Comparison of ENCODE assay signal across 12 cellular contexts in the genomic region with DNA sequence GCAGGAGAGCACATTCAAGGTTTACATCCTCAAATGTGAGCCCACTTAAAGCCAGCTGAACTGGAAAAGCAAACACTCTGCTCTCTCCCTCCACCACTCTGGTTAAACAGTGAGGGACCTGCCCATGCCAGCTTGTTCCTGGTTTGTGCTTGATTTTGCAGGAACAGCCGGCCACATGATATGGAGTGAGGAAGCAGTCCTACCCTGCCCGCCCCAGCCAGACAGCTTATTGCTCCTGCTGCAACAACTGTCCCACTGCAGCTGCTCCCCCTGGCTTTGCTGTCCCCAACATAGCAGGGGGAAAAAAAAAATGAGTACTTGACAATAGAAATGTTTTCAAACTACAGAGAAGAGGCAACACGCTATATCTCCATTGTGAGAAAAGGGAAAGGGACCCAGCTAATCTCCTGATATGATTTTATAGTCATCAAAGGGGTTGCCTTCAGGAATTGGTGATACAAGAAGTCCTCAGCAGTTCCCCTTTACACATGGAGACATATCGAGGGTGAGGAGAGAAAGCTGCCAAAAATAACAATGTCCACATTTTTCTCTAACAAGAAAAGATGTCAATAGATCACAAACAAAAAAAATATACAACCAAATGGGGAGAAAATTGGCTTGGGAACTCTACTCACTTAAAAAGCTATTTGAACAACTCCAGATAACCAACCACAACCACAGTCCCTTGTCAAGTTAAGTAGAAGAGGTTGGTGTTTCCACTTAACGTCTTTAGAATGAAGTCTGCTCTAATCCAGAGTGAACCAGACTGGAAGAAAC. TPM values are rescaled to one million over a fixed set of nuclear protein-coding genes. Genes with fewer than 3 reads are reported as not detected.
A peak's percentile ranks its signal among the peaks of the same experiment; 100 is the strongest.
DNase-seq lines count a peak whose midpoint lies in the region; TF ChIP-seq lines count a peak whose summit lies in the region.
"Had no signal": no experiment of that assay in that cellular context is flagged by ENCODE, and none has a peak within 500 bp of the region (broad histone marks: within the 10 kb centered on the region; RNA-seq: fewer than 3 reads in every experiment).

No MANE protein-coding gene starts in this region.

- H3K36me3 Mint-ChIP-seq in neural progenitor cell, result peaks cover 5% of the 10 kb centered on the region

- intact Hi-C loops in ascending aorta (cut with DNase I), result no loop called here

- H3K4me2 ChIP-seq in skeletal muscle satellite cell (ENCODE audit: low read length) (peak overlapping the region; percentile 88), neural progenitor cell (no peak overlapping the region)

- H3K4me1 Mint-ChIP-seq in neural progenitor cell, result peaks cover 46% of the 10 kb centered on the region

- H3K27ac Mint-ChIP-seq in neural progenitor cell, result no peak overlapping the region
- H3K27ac Mint-ChIP-seq: memory B cell; stimulated activated naive CD8-positive, alpha-beta T cell treated with anti-CD3 and anti-CD28 coated beads, Interleukin-15, Interleukin-2, amounts not matched to agents 100 ng/mL and 50 ng/mL, for 24 hours had no signal

- H3F3A ChIP-seq in neural progenitor cell (ENCODE audit: low read depth), result peaks cover 16% of the 10 kb centered on the region

- H3K9me3 Mint-ChIP-seq in neural progenitor cell, result peaks cover 3% of the 10 kb centered on the region
- H3K9me3 Mint-ChIP-seq: memory B cell; stimulated activated naive CD8-positive, alpha-beta T cell treated with anti-CD3 and anti-CD28 coated beads, Interleukin-15, Interleukin-2, amounts not matched to agents 100 ng/mL and 50 ng/mL, for 24 hours had no signal

- no peak overlapping the region for H2AFZ ChIP-seq in neural progenitor cell (replicated peaks)

- peaks cover 89% of the 10 kb centered on the region for H3K79me2 ChIP-seq in neural progenitor cell (ENCODE audit: low read depth)

- DNase-seq in HT-29 (ENCODE audit: low spot score), result peak; percentile 60
- DNase-seq in NCI-H748 treated with DMSO at 0.1 percent for 48 hours (lab: John Stamatoyannopoulos, UW), result peak; percentile 77
- peak; percentile 41 for DNase-seq in fibroblast of peridontal ligament (ENCODE audit: extremely low read depth)
- no peak for DNase-seq in stimulated activated CD4-positive, alpha-beta T cell treated with anti-CD3 and anti-CD28 coated beads, Interleukin-1b, Interleukin-23, amount 100 ng/mL, for 48 hours
- no peak for DNase-seq in neural progenitor cell (ENCODE audit: low spot score)
- DNase-seq in ascending aorta (ENCODE audit: low spot score in 2 of 2), result no peak
- no peak for DNase-seq in activated CD4-positive, alpha-beta T cell treated with anti-CD3 and anti-CD28 coated beads for 4 hours
- DNase-seq: adrenal gland, foreskin keratinocyte had no signal

- H3K36me3 ChIP-seq in skeletal muscle satellite cell (ENCODE audit: insufficient read depth, low read length) (peaks cover 5% of the 10 kb centered on the region), neural progenitor cell (no peaks in the 10 kb centered on the region), ascending aorta (no peaks in the 10 kb centered on the region)
- H3K36me3 ChIP-seq: adrenal gland had no signal

- peak overlapping the region; percentile 40 for H3K4me3 ChIP-seq in skeletal muscle satellite cell (ENCODE audit: low read length)
- no peak overlapping the region for H3K4me3 ChIP-seq in neural progenitor cell
- H3K4me3 ChIP-seq in ascending aorta, result no peak overlapping the region
- H3K4me3 ChIP-seq: adrenal gland had no signal

- H3K27ac ChIP-seq in neural progenitor cell, result no peak overlapping the region
- H3K27ac ChIP-seq in ascending aorta, result no peak overlapping the region
- H3K27ac ChIP-seq: adrenal gland, foreskin keratinocyte had no signal

- H3K9ac ChIP-seq in skeletal muscle satellite cell (ENCODE audit: low read depth, low read length), result peak overlapping the region; percentile 16
- H3K9ac ChIP-seq in neural progenitor cell, result no peak overlapping the region

- peaks cover 40% of the 10 kb centered on the region for H3K4me1 ChIP-seq in skeletal muscle satellite cell (ENCODE audit: control insufficient read depth, insufficient read depth, low read length)
- H3K4me1 ChIP-seq in neural progenitor cell, result peaks cover 22% of the 10 kb centered on the region
- no peaks in the 10 kb centered on the region for H3K4me1 ChIP-seq in ascending aorta

- no peaks in the 10 kb centered on the region for H3K9me3 ChIP-seq in skeletal muscle satellite cell (replicated peaks; ENCODE audit: low read length)
- H3K9me3 ChIP-seq in neural progenitor cell (ENCODE audit: low read depth), result no peaks in the 10 kb centered on the region
- H3K9me3 ChIP-seq in ascending aorta, result no peaks in the 10 kb centered on the region
- H3K9me3 ChIP-seq: adrenal gland had no signal

- no peak overlapping the region for H3K4me3 Mint-ChIP-seq in neural progenitor cell
- H3K4me3 Mint-ChIP-seq: memory B cell; stimulated activated naive CD8-positive, alpha-beta T cell treated with anti-CD3 and anti-CD28 coated beads, Interleukin-15, Interleukin-2, amounts not matched to agents 100 ng/mL and 50 ng/mL, for 24 hours had no signal

- TF ChIP-seq CTCF in neural progenitor cell (IDR thresholded peaks at IDR 0.05) (no peak), ascending aorta (IDR thresholded peaks at IDR 0.05) (no peak)

- H4K20me1 ChIP-seq in neural progenitor cell (ENCODE audit: low read depth), result peaks cover 75% of the 10 kb centered on the region

- peaks cover 3% of the 10 kb centered on the region for H3K27me3 Mint-ChIP-seq in neural progenitor cell (ENCODE audit: insufficient read depth, low read depth)

- no peaks in the 10 kb centered on the region for H3K27me3 ChIP-seq in skeletal muscle satellite cell (ENCODE audit: control insufficient read depth, insufficient read depth, low read length)
- H3K27me3 ChIP-seq in neural progenitor cell, result peaks cover 11% of the 10 kb centered on the region
- H3K27me3 ChIP-seq in ascending aorta, result no peaks in the 10 kb centered on the region
- H3K27me3 ChIP-seq: foreskin keratinocyte had no signal

RNA-seq across cellular contexts. Expression of a gene that starts 4.6 kb away (rescaled TPM):
- 39.2 and 40.2 TPM in 2 replicates for total RNA-seq in HT-29 (2014; rRNA removed; shearing (Covaris generic))
- total RNA-seq in skeletal muscle satellite cell (2012; rRNA removed), result 6.8 and 9.4 TPM in 2 replicates
- total RNA-seq in neural progenitor cell (ENCODE audit: low replicate concordance) (39.1 and 59.9 TPM in 2 replicates), ascending aorta (20.0 TPM)

Comparison
In these comparisons a context has a peak if more than half of its experiments do, and no peak if none do; other contexts are left out.
1. DNase-seq: peak in HT-29 (single experiment), NCI-H748 treated with DMSO at 0.1 percent for 48 hours (single experiment) and fibroblast of peridontal ligament (single experiment); none in stimulated activated CD4-positive, alpha-beta T cell treated with anti-CD3 and anti-CD28 coated beads, Interleukin-1b, Interleukin-23, amount 100 ng/mL, for 48 hours (single experiment), neural progenitor cell (single experiment), ascending aorta (0 of 2) and activated CD4-positive, alpha-beta T cell treated with anti-CD3 and anti-CD28 coated beads for 4 hours (0 of 2).